In the genomic region with DNA sequence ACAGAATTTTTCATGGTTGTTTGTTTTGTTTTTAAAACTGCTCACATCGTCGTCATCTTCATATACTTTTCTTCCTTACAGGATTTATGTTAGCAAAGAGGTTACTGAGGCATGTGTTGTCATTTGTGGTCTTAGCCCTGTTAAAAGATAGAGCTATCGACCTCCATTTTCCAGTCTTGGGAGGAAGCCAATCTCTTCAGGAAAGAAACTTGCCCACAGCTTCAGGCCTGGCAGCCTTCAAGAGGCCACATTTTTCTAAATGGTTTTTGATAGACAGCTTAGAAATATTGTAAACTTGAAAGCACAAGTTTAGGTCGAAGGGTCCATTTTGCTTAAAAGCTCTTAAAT, we compare ENCODE assay signal across 14 cellular contexts. TPM values are rescaled to one million over a fixed set of nuclear protein-coding genes. Genes with fewer than 3 reads are reported as not detected.
DNase-seq lines count a peak whose midpoint lies in the region; ATAC-seq, FAIRE-seq and TF ChIP-seq lines count a peak whose summit lies in the region.
"Had no signal": no experiment of that assay in that cellular context is flagged by ENCODE, and none has a peak within 500 bp of the region (broad histone marks: within the 10 kb centered on the region; RNA-seq: fewer than 3 reads in every experiment).

No MANE protein-coding gene starts in this region.

- peaks cover 60% of the 10 kb centered on the region for H3K4me1 ChIP-seq in RWPE2 (ENCODE audit: insufficient read depth, poor library complexity, severe bottlenecking)
- peaks cover 18% of the 10 kb centered on the region for H3K4me1 ChIP-seq in endothelial cell of umbilical vein (ENCODE audit: control insufficient read depth, extremely low read depth, insufficient read depth, low read length)
- H3K4me1 ChIP-seq in CD8-positive, alpha-beta memory T cell (ENCODE audit: insufficient read depth, low read length) = no peaks in the 10 kb centered on the region

- TF ChIP-seq CTCF in AG04450 (IDR thresholded peaks at IDR 0.05; ENCODE audit: low read depth, low read length) (no peak), RWPE2 (IDR thresholded peaks at IDR 0.05; ENCODE audit: poor library complexity, severe bottlenecking) (no peak), endothelial cell of umbilical vein (IDR thresholded peaks at IDR 0.05; ENCODE audit: extremely low read depth in 1 of 2, insufficient read depth in 1 of 2, low read depth in 1 of 2, low read length in 2 of 2) (no peak), neural crest cell (conservative IDR thresholded peaks at IDR 0.05) (no peak), lower leg skin (IDR thresholded peaks at IDR 0.05) (no peak)

- no peaks in the 10 kb centered on the region for H3K27me3 ChIP-seq in AG04450 (ENCODE audit: control insufficient read depth, insufficient read depth, low read length)
- H3K27me3 ChIP-seq in RWPE2 (ENCODE audit: insufficient read depth, poor library complexity, severe bottlenecking) = no peaks in the 10 kb centered on the region
- no peaks in the 10 kb centered on the region for H3K27me3 ChIP-seq in endothelial cell of umbilical vein (ENCODE audit: control insufficient read depth in 2 of 2, insufficient read depth in 2 of 2, low read length in 2 of 2)
- H3K27me3 ChIP-seq in CD8-positive, alpha-beta memory T cell (ENCODE audit: insufficient read depth, low read length, poor library complexity, severe bottlenecking) = no peaks in the 10 kb centered on the region
- H3K27me3 ChIP-seq: heart left ventricle had no signal

- no peaks in the 10 kb centered on the region for H3K27me3 Mint-ChIP-seq in neural crest cell (ENCODE audit: low read depth)
- H3K27me3 Mint-ChIP-seq in activated T-cell treated with anti-CD3 and anti-CD28 coated beads, Interleukin-2, amount 50 U/mL, for 4 hours (ENCODE audit: low read depth) = peaks cover 18% of the 10 kb centered on the region
- peaks cover 7 to 38% of the 10 kb centered on the region in 2 donors for H3K27me3 Mint-ChIP-seq in CD8-positive, alpha-beta memory T cell

- no TSS peak for BruUV-seq in endothelial cell of umbilical vein (replicated peaks; lab: Mats Ljungman, UMichigan)

- intact Hi-C loops in endothelial cell of umbilical vein (cut with micrococcal nuclease) (no loop called here), lower leg skin (cut with DNase I; ENCODE audit: low total_unique reads) (no loop called here)

- no peaks in the 10 kb centered on the region for H3K9me1 ChIP-seq in endothelial cell of umbilical vein (replicated peaks; ENCODE audit: control insufficient read depth, extremely low read depth, insufficient read depth, low read length)

- peaks cover 74% of the 10 kb centered on the region for H3K79me2 ChIP-seq in endothelial cell of umbilical vein (ENCODE audit: control insufficient read depth, insufficient read depth, low read length)

- peak overlapping the region; percentile 86 for H3K27ac Mint-ChIP-seq in neural crest cell (ENCODE audit: unreplicated experiment)
- H3K27ac Mint-ChIP-seq in CD8-positive, alpha-beta memory T cell = no peak overlapping the region

- no peak overlapping the region for H3K9ac ChIP-seq in endothelial cell of umbilical vein (replicated peaks; ENCODE audit: extremely low read depth, insufficient read depth, low read length)

- TF ChIP-seq POLR2A in endothelial cell of umbilical vein (IDR thresholded peaks at IDR 0.05; ENCODE audit: low read depth, low read length) (no peak), lower leg skin (IDR thresholded peaks at IDR 0.05) (no peak)

- WGBS in lower leg skin, 2 donors = 57 to 64% methylated on average over 4 of the region's 4 CpGs

- H3K9me3 ChIP-seq in AG04450 (ENCODE audit: control insufficient read depth, insufficient read depth, low read length) (no peaks in the 10 kb centered on the region), RWPE2 (ENCODE audit: severe bottlenecking) (peaks cover 2% of the 10 kb centered on the region), endothelial cell of umbilical vein (replicated peaks; ENCODE audit: control insufficient read depth, insufficient read depth, low read length) (no peaks in the 10 kb centered on the region)
- H3K9me3 ChIP-seq in CD8-positive, alpha-beta memory T cell (ENCODE audit: low read length) = no peaks in the 10 kb centered on the region
- H3K9me3 ChIP-seq: heart left ventricle had no signal

- H3K4me3 Mint-ChIP-seq in neural crest cell = peak overlapping the region; percentile 80
- no peak overlapping the region for H3K4me3 Mint-ChIP-seq in activated T-cell treated with anti-CD3 and anti-CD28 coated beads, Interleukin-2, amount 50 U/mL, for 4 hours
- H3K4me3 Mint-ChIP-seq in CD8-positive, alpha-beta memory T cell = no peak overlapping the region

- H3K4me1 Mint-ChIP-seq in neural crest cell = peaks cover 72% of the 10 kb centered on the region
- peaks cover 3% of the 10 kb centered on the region for H3K4me1 Mint-ChIP-seq in activated T-cell treated with anti-CD3 and anti-CD28 coated beads, Interleukin-2, amount 50 U/mL, for 4 hours (ENCODE audit: low read depth)
- H3K4me1 Mint-ChIP-seq in CD8-positive, alpha-beta memory T cell = peaks cover 0 to 4% (median 0%) of the 10 kb centered on the region in 3 donors

- H3K27ac ChIP-seq in AG04450 (ENCODE audit: low read depth, low read length) (peak overlapping the region; percentile 71), RWPE2 (ENCODE audit: poor library complexity, severe bottlenecking) (peak overlapping the region; percentile 61), endothelial cell of umbilical vein (ENCODE audit: insufficient read depth, low read depth, low read length) (no peak overlapping the region)
- H3K27ac ChIP-seq in CD8-positive, alpha-beta memory T cell (ENCODE audit: low read depth, low read length) = no peak overlapping the region

- H3K4me3 ChIP-seq in AG04450 (ENCODE audit: low read depth, low read length) (no peak overlapping the region), RWPE2 (ENCODE audit: severe bottlenecking) (no peak overlapping the region), endothelial cell of umbilical vein (replicated peaks in 1 of 3; ENCODE audit: insufficient read depth in 1 of 3, low read depth in 1 of 3, low read length in 3 of 3) (no peak overlapping the region), lower leg skin (ENCODE audit: low read depth, poor library complexity, severe bottlenecking) (no peak overlapping the region)
- no peak overlapping the region for H3K4me3 ChIP-seq in CD8-positive, alpha-beta memory T cell (ENCODE audit: low read length)
- H3K4me3 ChIP-seq: heart left ventricle had no signal

- dilution Hi-C loops in endothelial cell of umbilical vein (cut with MboI; ENCODE audit: extremely low pct_ligation_motif_present, low sequenced_read_pairs) = no loop called here

- no peak for ATAC-seq in RWPE2 (ENCODE audit: low read depth)
- no peak for ATAC-seq in activated T-cell treated with anti-CD3 and anti-CD28 coated beads, Interleukin-2, amount 50 U/mL, for 4 hours
- ATAC-seq: heart left ventricle, left colon had no signal

- peak overlapping the region; percentile 52 for H2AFZ ChIP-seq in endothelial cell of umbilical vein (ENCODE audit: low read depth, low read length)

- DNase-seq in AG04450 (ENCODE audit: low read depth, low spot score) (no peak), RWPE2 (ENCODE audit: low spot score) (no peak), endothelial cell of umbilical vein (ENCODE audit: low read depth, low spot score) (peak; percentile 71), neural crest cell (ENCODE audit: low read depth, low spot score) (no peak), lower leg skin (ENCODE audit: low spot score in 2 of 2) (no peak)
- no peak for DNase-seq in activated T-cell treated with anti-CD3 and anti-CD28 coated beads, Interleukin-2, amount 50 U/mL, for 4 hours
- DNase-seq in stimulated activated CD8-positive, alpha-beta memory T cell treated with anti-CD3 and anti-CD28 coated beads, Interleukin-4, amount 100 ng/mL, for 48 hours = no peak
- no peak for DNase-seq in CD8-positive, alpha-beta memory T cell
- DNase-seq: effector CD4-positive, alpha-beta T cell; heart left ventricle; left colon; NCI-H526; RPMI8226 had no signal

- FAIRE-seq in endothelial cell of umbilical vein (lab: Jason Lieb, UNC) = no peak
- FAIRE-seq: HTR-8/SVneo had no signal

- peak overlapping the region; percentile 17 for H3K4me2 ChIP-seq in endothelial cell of umbilical vein (ENCODE audit: insufficient read depth, low read length)

- H3K9me3 Mint-ChIP-seq in neural crest cell = peaks cover 2% of the 10 kb centered on the region
- no peaks in the 10 kb centered on the region for H3K9me3 Mint-ChIP-seq in activated T-cell treated with anti-CD3 and anti-CD28 coated beads, Interleukin-2, amount 50 U/mL, for 4 hours
- H3K9me3 Mint-ChIP-seq in CD8-positive, alpha-beta memory T cell = peaks cover 0 to 2% (median 0%) of the 10 kb centered on the region in 5 donors

- POLR2A ChIA-PET in AG04450 (lab: Yijun Ruan, JAX) (interaction anchor here (1.0 to 1.2 kb wide), 2 partner anchors 9 to 10 kb away, joined by 5 to 8 read pairs; no protein-coding TSS in a partner anchor), endothelial cell of umbilical vein (lab: Charles Lee) (interaction anchor here (1.3 kb wide), 1 partner anchor 9 kb away, joined by 7 read pairs; no protein-coding TSS in a partner anchor)
- POLR2A ChIA-PET in CD8-positive, alpha-beta memory T cell (lab: Charles Lee) = no interaction called here

- H3K36me3 ChIP-seq in RWPE2 (ENCODE audit: low read depth) (no peaks in the 10 kb centered on the region), endothelial cell of umbilical vein (ENCODE audit: control insufficient read depth in 2 of 2, extremely low read depth in 1 of 2, insufficient read depth in 2 of 2, low read length in 2 of 2) (no peaks in the 10 kb centered on the region)
- H3K36me3 ChIP-seq in CD8-positive, alpha-beta memory T cell (ENCODE audit: insufficient read depth, low read length) = no peaks in the 10 kb centered on the region
- H3K36me3 ChIP-seq: heart left ventricle had no signal

- H4K20me1 ChIP-seq in endothelial cell of umbilical vein (replicated peaks; ENCODE audit: control insufficient read depth, extremely low read depth, insufficient read depth, low read length) = no peaks in the 10 kb centered on the region

- H3K36me3 Mint-ChIP-seq in neural crest cell (ENCODE audit: low read depth) = peaks cover 14% of the 10 kb centered on the region
- H3K36me3 Mint-ChIP-seq in activated T-cell treated with anti-CD3 and anti-CD28 coated beads, Interleukin-2, amount 50 U/mL, for 4 hours (ENCODE audit: insufficient read depth) = no peaks in the 10 kb centered on the region
- no peaks in the 10 kb centered on the region for H3K36me3 Mint-ChIP-seq in CD8-positive, alpha-beta memory T cell

- CTCF ChIA-PET in AG04450 (lab: Charles Lee) (interaction anchor here (1.6 to 2.3 kb wide), 4 partner anchors 9 to 162 kb away, joined by 5 to 20 read pairs (median 8); no protein-coding TSS in a partner anchor), endothelial cell of umbilical vein (lab: Charles Lee) (interaction anchor here (0.8 to 1.8 kb wide), 4 partner anchors 8 to 85 kb away, joined by 3 to 16 read pairs (median 3); no protein-coding TSS in a partner anchor)
- CTCF ChIA-PET in CD8-positive, alpha-beta memory T cell (lab: Charles Lee) = no interaction called here

RNA-seq across cellular contexts. Expression of a gene that starts 4.7 kb away (rescaled TPM):
- polyA plus RNA-seq in AG04450 (2011; rRNA removed) = 3.5 and 4.9 TPM in 2 replicates
- polyA minus RNA-seq in AG04450 (2011; rRNA and poly(A)+ RNA removed) = 6.3 and 6.5 TPM in 2 replicates
- 23.1 and 34.5 TPM in 2 replicates for total RNA-seq in endothelial cell of umbilical vein
- 9.4 and 16.9 TPM in 2 replicates for polyA plus RNA-seq in endothelial cell of umbilical vein
- 17.9 and 20.5 TPM in 2 replicates for polyA plus RNA-seq in endothelial cell of umbilical vein (2011; cell fraction: cytosol; rRNA removed)
- polyA plus RNA-seq in endothelial cell of umbilical vein (2011; cell fraction: nucleus; rRNA removed) = 44.2 and 53.9 TPM in 2 replicates
- 15.5 and 20.4 TPM in 2 replicates for polyA plus RNA-seq in endothelial cell of umbilical vein (2012)
- 19.9 and 28.8 TPM in 2 replicates for polyA minus RNA-seq in endothelial cell of umbilical vein
- polyA minus RNA-seq in endothelial cell of umbilical vein (2011; cell fraction: cytosol; rRNA and poly(A)+ RNA removed) = not detected
- polyA minus RNA-seq in endothelial cell of umbilical vein (2011; cell fraction: nucleus; rRNA and poly(A)+ RNA removed) = 48.3 and 71.4 TPM in 2 replicates
- total RNA-seq in neural crest cell = 30.3 and 31.6 TPM in 2 replicates
- not detected for total RNA-seq in activated T-cell treated with anti-CD3 and anti-CD28 coated beads, Interleukin-2, amount 50 U/mL, for 4 hours
- 1 to 10 TPM in 2 of 4 donors, under 1 TPM in 2; 0.15 to 1.5 (median 0.78) TPM for total RNA-seq in lower leg skin
- not detected for total RNA-seq in CD8-positive, alpha-beta memory T cell
- polyA plus RNA-seq in CD8-positive, alpha-beta memory T cell = not detected

Comparison
In these comparisons a context has a peak if more than half of its experiments do, and no peak if none do; other contexts are left out.
1. H3K27ac ChIP-seq: peak in AG04450 (single experiment) and RWPE2 (single experiment); none in endothelial cell of umbilical vein (single experiment) and CD8-positive, alpha-beta memory T cell (single experiment).